10 cellular contexts compared by ENCODE assay signal in genomic region chr14:24525877-24526620, GRCh38. TPM values are rescaled to one million over a fixed set of nuclear protein-coding genes. Genes with fewer than 3 reads are reported as not detected.
A peak's percentile ranks its signal among the peaks of the same experiment; 100 is the strongest.
DNase-seq lines count a peak whose midpoint lies in the region; ATAC-seq, FAIRE-seq and TF ChIP-seq lines count a peak whose summit lies in the region.
"Not testable (repeated sequence)": the region's sequence is repeated elsewhere in the genome, so short reads cannot be mapped to it uniquely, and the experiment has no call there.
"Had no signal": no experiment of that assay in that cellular context is flagged by ENCODE, and none has a peak within 500 bp of the region (broad histone marks: within the 10 kb centered on the region; RNA-seq: fewer than 3 reads in every experiment).

No MANE protein-coding gene starts in this region.

- not testable (repeated sequence) for TF ChIP-seq EP300 in HepG2 (IDR thresholded peaks at IDR 0.05; ENCODE audit: low read depth in 2 of 2, low read length in 2 of 2); HepG2 (CRISPR knock-in tag; IDR thresholded peaks at IDR 0.05; ENCODE audit: borderline replicate concordance)

- H3K9ac ChIP-seq in HepG2 (ENCODE audit: insufficient read depth, low read depth, low read length), result not testable (repeated sequence)

- not testable (repeated sequence) for BruUV-seq in HepG2 (replicated peaks; lab: Mats Ljungman, UMichigan)

- peaks cover 15% of the 10 kb centered on the region for H3K27me3 Mint-ChIP-seq in WTC11 (ENCODE audit: low read depth)

- intact Hi-C loops in HepG2 (cut with micrococcal nuclease; ENCODE audit: unreplicated experiment), result not testable (repeated sequence)

- H3K79me2 ChIP-seq in HepG2 (ENCODE audit: insufficient read depth, low read length), result not testable (repeated sequence)

- not testable (repeated sequence) for H3K36me3 Mint-ChIP-seq in WTC11

- not testable (repeated sequence) for H3K4me1 Mint-ChIP-seq in WTC11

- H4K20me1 ChIP-seq in HepG2 (ENCODE audit: insufficient read depth, low read length), result not testable (repeated sequence)

- POLR2A ChIA-PET in WTC11 (lab: Charles Lee); HepG2 (lab: Yijun Ruan, JAX): not testable (repeated sequence)

- H3K27ac Mint-ChIP-seq in WTC11, result peak overlapping the region; percentile 85

- CTCF ChIA-PET in WTC11 (lab: Charles Lee); HepG2 (lab: Yijun Ruan, JAX; ENCODE audit: low intra/inter-chr PET ratio, low total read pairs): not testable (repeated sequence)

- not testable (repeated sequence) for H3K27ac ChIP-seq in HepG2 (ENCODE audit: extremely low read length, insufficient read depth, low read length)

- H3K9me3 Mint-ChIP-seq in WTC11, result peaks cover 17% of the 10 kb centered on the region

- ATAC-seq in WTC11, HepG2: not testable (repeated sequence)

- not testable (repeated sequence) for H3K9me3 ChIP-seq in HepG2 (ENCODE audit: low read length)

- not testable (repeated sequence) for H2AFZ ChIP-seq in HepG2 (ENCODE audit: low read length)

- not testable (repeated sequence) for TF ChIP-seq POLR2A in HepG2 (IDR thresholded peaks at IDR 0.05; ENCODE audit: insufficient read depth in 1 of 2, low read depth in 2 of 2, low read length in 2 of 2)

- peak overlapping the region; percentile 66 for H3K4me2 ChIP-seq in HepG2 (ENCODE audit: low read depth, low read length)

- not testable (repeated sequence) for H3K36me3 ChIP-seq in HepG2 (replicated peaks in 1 of 2; ENCODE audit: control insufficient read depth in 1 of 2, insufficient read depth in 2 of 2, low read length in 2 of 2)

- H3K4me3 ChIP-seq in HepG2 (replicated peaks in 1 of 3; ENCODE audit: insufficient read depth in 1 of 3, low read depth in 2 of 3, low read length in 3 of 3), result peak overlapping the region; percentile 15 to 51 (median 43); a peak in 5 of 6 replicates

- DNase-seq in COR-L47 (lab: John Stamatoyannopoulos, UW), result peak; percentile 4
- peak; percentile 19 for DNase-seq in ELF-1 (ENCODE audit: low read depth, low spot score)
- DNase-seq in HT-29 (ENCODE audit: low spot score), result peak; percentile 40
- peak; percentile 32 for DNase-seq in NCI-H2171 treated with DMSO at 0.1 percent for 48 hours (lab: John Stamatoyannopoulos, UW)
- peak; percentile 20 for DNase-seq in NCI-H774 (lab: John Stamatoyannopoulos, UW)
- DNase-seq in WTC11 (ENCODE audit: low spot score); HepG2 (ENCODE audit: low spot score): not testable (repeated sequence)

- not testable (repeated sequence) for TF ChIP-seq CTCF in WTC11 (IDR thresholded peaks at IDR 0.05); HepG2 (CRISPR knock-in tag; IDR thresholded peaks at IDR 0.05)

- TF ChIP-seq RAD21 in HepG2 (CRISPR knock-in tag; IDR thresholded peaks at IDR 0.05), result not testable (repeated sequence)

- WGBS in HepG2 (ENCODE audit: low lambda C conversion rate), result 4% methylated on average over 15 of the region's 15 CpGs

- not testable (repeated sequence) for H3K27me3 ChIP-seq in HepG2 (ENCODE audit: control insufficient read depth in 1 of 2, insufficient read depth in 2 of 2, low read length in 2 of 2)

- H3K4me1 ChIP-seq in HepG2 (ENCODE audit: insufficient read depth, low read length), result not testable (repeated sequence)

- H3K4me3 Mint-ChIP-seq in WTC11, result peak overlapping the region; percentile 61

- in situ Hi-C loops in HepG2 (cut with HindIII; ENCODE audit: extremely low pct_ligation_motif_present, low pct_unique_long_range_greater_than_20kb), result not testable (repeated sequence)

- FAIRE-seq in HepG2 (lab: Jason Lieb, UNC), result not testable (repeated sequence)

TF ChIP-seq in HepG2, 621 proteins besides CTCF, POLR2A, EP300 and RAD21 (continues in another document):
- TF ChIP-seq ARID5B (CRISPR knock-in tag; IDR thresholded peaks at IDR 0.05) (peak; percentile 30; the same call in 1 of the 2 replicates), MYC (CRISPR knock-in tag; IDR thresholded peaks at IDR 0.05; ENCODE audit: borderline replicate concordance) (peak; percentile 48; the same call in 1 of the 2 replicates)

RNA-seq across cellular contexts. Expression of gene CMA1, which starts 18.0 kb away (rescaled TPM):
- total RNA-seq in HT-29 (2014; rRNA removed; shearing (Covaris generic)), result not detected in 2 replicates
- total RNA-seq in WTC11 (2021) (not detected in 3 replicates), HepG2 (2016; rRNA removed; fragmentation: Illumina TruSeq; extraction: Trizol) (not detected in 2 replicates)
- not detected in 2 replicates for total RNA-seq in HepG2 (2016; cell fraction: cytosol; rRNA removed; fragmentation: Illumina TruSeq; extraction: Trizol; ENCODE audit: low read depth)
- not detected in 2 replicates for total RNA-seq in HepG2 (2016; cell fraction: insoluble cytoplasmic fraction; rRNA removed; fragmentation: Illumina TruSeq; extraction: Trizol)
- total RNA-seq in HepG2 (2016; cell fraction: membrane; rRNA removed; fragmentation: Illumina TruSeq; extraction: Trizol), result not detected in 2 replicates
- not detected in 2 replicates for total RNA-seq in HepG2 (2016; cell fraction: nucleus; rRNA removed; fragmentation: Illumina TruSeq; extraction: Trizol)
- not detected in 2 replicates for polyA plus RNA-seq in HepG2 (2011; rRNA removed)
- polyA plus RNA-seq in HepG2 (2011; cell fraction: cytosol; rRNA removed), result not detected in 2 replicates
- polyA plus RNA-seq in HepG2 (2011; cell fraction: nucleus; rRNA removed), result not detected in 2 replicates
- not detected in 2 replicates for polyA plus RNA-seq in HepG2 (2012)
- polyA plus RNA-seq in HepG2 (2016; cell fraction: cytosol; fragmentation: Illumina TruSeq; extraction: Trizol; ENCODE audit: low read depth), result not detected in 2 replicates
- polyA plus RNA-seq in HepG2 (2016; cell fraction: insoluble cytoplasmic fraction; fragmentation: Illumina TruSeq; extraction: Trizol; ENCODE audit: low read depth), result not detected in 2 replicates
- not detected in 2 replicates for polyA plus RNA-seq in HepG2 (2016; cell fraction: membrane; fragmentation: Illumina TruSeq; extraction: Trizol; ENCODE audit: low read depth)
- polyA plus RNA-seq in HepG2 (2016; cell fraction: nucleus; fragmentation: Illumina TruSeq; extraction: Trizol; ENCODE audit: insufficient read depth, low read depth), result not detected in 2 replicates
- polyA minus RNA-seq in HepG2 (2011; rRNA and poly(A)+ RNA removed; ENCODE audit: low replicate concordance), result not detected in 2 replicates
- not detected in 2 replicates for polyA minus RNA-seq in HepG2 (2011; cell fraction: cytosol; rRNA and poly(A)+ RNA removed)
- polyA minus RNA-seq in HepG2 (2011; cell fraction: nucleus; rRNA and poly(A)+ RNA removed), result not detected in 2 replicates
- total RNA-seq: CD4-positive, alpha-beta memory T cell had no signal
- polyA plus RNA-seq: AG04450; CD4-positive, alpha-beta memory T cell; IgD-negative memory B cell had no signal

RNA-seq across cellular contexts. Expression of gene CTSG, which starts 50.0 kb away (rescaled TPM):
- not detected in 2 replicates for total RNA-seq in HT-29 (2014; rRNA removed; shearing (Covaris generic))
- total RNA-seq in WTC11 (2021) (not detected in 3 replicates), HepG2 (2016; rRNA removed; fragmentation: Illumina TruSeq; extraction: Trizol) (not detected in 2 replicates)
- total RNA-seq in HepG2 (2016; cell fraction: cytosol; rRNA removed; fragmentation: Illumina TruSeq; extraction: Trizol; ENCODE audit: low read depth), result not detected in 2 replicates
- not detected in 2 replicates for total RNA-seq in HepG2 (2016; cell fraction: insoluble cytoplasmic fraction; rRNA removed; fragmentation: Illumina TruSeq; extraction: Trizol)
- total RNA-seq in HepG2 (2016; cell fraction: membrane; rRNA removed; fragmentation: Illumina TruSeq; extraction: Trizol), result not detected in 2 replicates
- total RNA-seq in HepG2 (2016; cell fraction: nucleus; rRNA removed; fragmentation: Illumina TruSeq; extraction: Trizol), result not detected in 2 replicates
- polyA plus RNA-seq in HepG2 (2011; rRNA removed), result not detected in 2 replicates
- not detected in 2 replicates for polyA plus RNA-seq in HepG2 (2011; cell fraction: cytosol; rRNA removed)
- polyA plus RNA-seq in HepG2 (2011; cell fraction: nucleus; rRNA removed), result not detected in 2 replicates
- not detected in 2 replicates for polyA plus RNA-seq in HepG2 (2012)
- polyA plus RNA-seq in HepG2 (2016; cell fraction: cytosol; fragmentation: Illumina TruSeq; extraction: Trizol; ENCODE audit: low read depth), result not detected in 2 replicates
- not detected in 2 replicates for polyA plus RNA-seq in HepG2 (2016; cell fraction: insoluble cytoplasmic fraction; fragmentation: Illumina TruSeq; extraction: Trizol; ENCODE audit: low read depth)
- polyA plus RNA-seq in HepG2 (2016; cell fraction: membrane; fragmentation: Illumina TruSeq; extraction: Trizol; ENCODE audit: low read depth), result not detected in 2 replicates
- polyA plus RNA-seq in HepG2 (2016; cell fraction: nucleus; fragmentation: Illumina TruSeq; extraction: Trizol; ENCODE audit: insufficient read depth, low read depth), result not detected in 2 replicates
- polyA minus RNA-seq in HepG2 (2011; rRNA and poly(A)+ RNA removed; ENCODE audit: low replicate concordance), result not detected in 2 replicates
- polyA minus RNA-seq in HepG2 (2011; cell fraction: cytosol; rRNA and poly(A)+ RNA removed), result not detected in 2 replicates
- polyA minus RNA-seq in HepG2 (2011; cell fraction: nucleus; rRNA and poly(A)+ RNA removed), result not detected in 2 replicates
- total RNA-seq: CD4-positive, alpha-beta memory T cell had no signal
- polyA plus RNA-seq: AG04450; CD4-positive, alpha-beta memory T cell; IgD-negative memory B cell had no signal
